Comparison of ENCODE assay signal across 8 cellular contexts in the genomic region with DNA sequence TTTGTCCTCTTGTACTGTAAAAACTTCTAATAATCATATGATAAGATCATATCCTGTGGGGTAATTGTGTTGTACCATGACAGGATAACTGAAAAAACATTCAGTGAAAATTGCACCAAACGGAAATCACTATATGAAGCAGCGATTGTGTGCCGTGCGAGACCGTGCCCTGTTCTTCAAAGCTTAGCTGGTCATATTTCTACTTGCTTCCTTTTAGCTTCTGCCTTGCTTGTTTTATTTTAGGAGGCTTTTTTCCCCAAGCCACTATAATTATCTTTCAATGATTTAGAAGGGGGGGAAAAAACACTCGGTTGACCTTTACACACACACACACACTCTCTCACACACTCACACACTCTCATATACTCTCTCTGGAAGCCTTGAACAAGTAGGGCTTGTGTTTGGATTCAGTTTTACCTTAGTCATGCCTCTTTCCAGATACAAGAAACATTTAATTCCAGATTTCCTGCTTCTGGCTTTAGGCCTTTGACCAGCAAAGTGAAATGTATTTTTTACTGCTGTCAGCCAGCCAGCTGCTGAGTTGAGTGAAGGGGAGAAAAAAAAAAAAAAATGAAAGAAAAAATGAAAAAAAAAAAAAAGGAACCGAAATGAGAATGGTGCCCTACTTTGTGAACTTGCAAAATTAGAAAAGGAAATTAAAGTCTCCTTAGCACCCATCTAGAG.
DNase-seq lines count a peak whose midpoint lies in the region; ATAC-seq and TF ChIP-seq lines count a peak whose summit lies in the region.

No MANE protein-coding gene starts in this region.

- H3K36me3 Mint-ChIP-seq in activated CD8-positive, alpha-beta T cell treated with anti-CD3 and anti-CD28 coated beads for 36 hours (ENCODE audit: low read depth), result peaks cover 61% of the 10 kb centered on the region

- H3K4me1 Mint-ChIP-seq in activated CD8-positive, alpha-beta T cell treated with anti-CD3 and anti-CD28 coated beads for 36 hours (ENCODE audit: low read depth), result peaks cover 64% of the 10 kb centered on the region

- H3K27ac ChIP-seq in psoas muscle, result peak overlapping the region; percentile 82

- H3K36me3 ChIP-seq in psoas muscle (ENCODE audit: insufficient read depth in 1 of 2, low read depth in 1 of 2), result peaks cover 7 to 46% of the 10 kb centered on the region in 2 donors

- H3K27ac Mint-ChIP-seq in activated CD8-positive, alpha-beta T cell treated with anti-CD3 and anti-CD28 coated beads for 36 hours, result peak overlapping the region; percentile 92

- peak overlapping the region; percentile 58 for H3K4me3 Mint-ChIP-seq in activated CD8-positive, alpha-beta T cell treated with anti-CD3 and anti-CD28 coated beads for 36 hours

- ATAC-seq in HG03442 (IDR thresholded peaks at IDR 0.05; ENCODE audit: unreplicated experiment) (peak; percentile 45), psoas muscle (peak in 2 of 4 donors; percentile 19 to 41)
- peak; percentile 81 for ATAC-seq in activated CD8-positive, alpha-beta T cell treated with anti-CD3 and anti-CD28 coated beads for 36 hours

- H3K4me1 ChIP-seq in psoas muscle, result peaks cover 69% of the 10 kb centered on the region

- POLR2A ChIA-PET in activated CD8-positive, alpha-beta T cell treated with anti-CD3 and anti-CD28 coated beads for 36 hours (lab: Charles Lee), result interaction anchor here (0.6 to 1.9 kb wide), 16 partner anchors 9 to 181 kb away, joined by 3 to 10 read pairs (median 4); partner anchors contain the start of gene ARID5B
- POLR2A ChIA-PET in GM10248 (lab: Yijun Ruan, JAX), result interaction anchor here (0.7 kb wide), 1 partner anchor 161 kb away, joined by 4 read pairs; no protein-coding TSS in a partner anchor

- no peaks in the 10 kb centered on the region for H3K9me3 ChIP-seq in psoas muscle

- peak overlapping the region; percentile 40 for H3K4me3 ChIP-seq in psoas muscle

- CTCF ChIA-PET in activated CD8-positive, alpha-beta T cell treated with anti-CD3 and anti-CD28 coated beads for 36 hours (lab: Charles Lee), result interaction anchor here (0.8 to 1.6 kb wide), 6 partner anchors 9 to 162 kb away, joined by 3 to 9 read pairs (median 4); no protein-coding TSS in a partner anchor
- CTCF ChIA-PET in GM10248 (lab: Yijun Ruan, JAX), result interaction anchor here (1.0 to 1.2 kb wide), 2 partner anchors 10 to 29 kb away, joined by 3 read pairs; no protein-coding TSS in a partner anchor

- TF ChIP-seq CTCF in activated CD8-positive, alpha-beta T cell treated with anti-CD3 and anti-CD28 coated beads for 36 hours (IDR thresholded peaks at IDR 0.05), result no peak
- TF ChIP-seq CTCF in psoas muscle (IDR thresholded peaks at IDR 0.05) (no peak), GM10248 (IDR thresholded peaks at IDR 0.05; ENCODE audit: control extremely low read depth, extremely low read depth, low read depth, missing control alignments) (no peak)

- WGBS in psoas muscle, 3 donors, result 2 to 7% (median 3%) methylated on average over 7 of the region's 7 CpGs

- intact Hi-C loops in activated CD8-positive, alpha-beta T cell treated with anti-CD3 and anti-CD28 coated beads for 36 hours (cut with micrococcal nuclease), result loop anchor here (2.0 kb wide), 1 partner anchor 36 kb away; no protein-coding TSS in a partner anchor
- intact Hi-C loops in psoas muscle (cut with DNase I), result loop anchor here in 1 of 2 donors (5.0 kb wide), 2 partner anchors 36 to 181 kb away; partner anchors contain the start of gene ARID5B

- DNase-seq in activated gamma-delta T cell treated with Interleukin-2 at 50 U/mL for 16 hours, result peak; percentile 38
- no peak for DNase-seq in activated gamma-delta T cell (lab: John Stamatoyannopoulos, UW)
- peak; percentile 75 for DNase-seq in activated CD8-positive, alpha-beta T cell treated with anti-CD3 and anti-CD28 coated beads for 36 hours
- peak; percentile 56 for DNase-seq in fibroblast of the conjunctiva (ENCODE audit: low read depth)
- DNase-seq in psoas muscle, result no peak
- no peak for DNase-seq in NCI-H1092 treated with DMSO at 0.1 percent for 48 hours (lab: John Stamatoyannopoulos, UW)
- no peak for DNase-seq in GM10248 (ENCODE audit: extremely low spot score)

- H3K27me3 Mint-ChIP-seq in activated CD8-positive, alpha-beta T cell treated with anti-CD3 and anti-CD28 coated beads for 36 hours, result no peaks in the 10 kb centered on the region

- no peaks in the 10 kb centered on the region for H3K27me3 ChIP-seq in psoas muscle (ENCODE audit: insufficient read depth in 3 of 3, low read length in 2 of 3)

- H3K9me3 Mint-ChIP-seq in activated CD8-positive, alpha-beta T cell treated with anti-CD3 and anti-CD28 coated beads for 36 hours, result no peaks in the 10 kb centered on the region

Comparison
In these comparisons a context has a peak if more than half of its experiments do, and no peak if none do; other contexts are left out.
1. DNase-seq: peak in activated gamma-delta T cell treated with Interleukin-2 at 50 U/mL for 16 hours (single experiment), activated CD8-positive, alpha-beta T cell treated with anti-CD3 and anti-CD28 coated beads for 36 hours (single experiment) and fibroblast of the conjunctiva (single experiment); none in activated gamma-delta T cell (single experiment), psoas muscle (0 of 2), NCI-H1092 treated with DMSO at 0.1 percent for 48 hours (single experiment) and GM10248 (single experiment).